Comparison of ENCODE assay signal across 1 cellular context in the genomic region with DNA sequence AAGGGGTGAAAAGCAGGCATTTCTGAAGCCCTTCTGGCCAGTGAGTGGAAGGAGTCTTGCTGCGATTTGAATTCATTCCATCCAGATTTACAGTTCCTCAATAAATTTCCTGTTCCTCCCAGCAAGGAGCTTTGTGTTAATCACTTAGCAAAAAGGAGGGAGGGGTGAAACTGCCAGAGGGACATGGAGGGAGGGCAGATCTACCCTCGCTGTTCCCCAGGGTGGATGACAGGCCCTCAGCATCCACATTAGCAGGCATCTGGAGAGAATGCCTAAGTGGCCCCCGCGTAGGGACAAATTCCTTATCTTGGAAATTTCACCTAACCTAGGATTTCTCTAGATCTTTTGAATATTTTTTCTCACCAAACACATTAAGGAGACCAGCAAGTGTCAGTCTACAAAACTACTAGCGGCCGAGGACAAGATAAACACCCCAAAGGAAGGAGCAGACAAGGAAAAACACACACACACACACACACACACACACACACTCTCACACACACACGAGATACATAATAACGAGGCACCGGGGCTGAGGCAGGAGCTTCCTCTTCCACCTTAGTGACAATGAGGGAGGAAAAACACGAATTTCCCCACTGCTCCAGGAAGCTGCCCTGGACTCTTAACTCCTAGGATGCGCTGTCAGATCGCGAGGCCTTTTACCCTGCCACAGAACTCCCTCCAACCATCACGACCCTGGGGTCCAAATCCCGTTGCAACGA.
TF ChIP-seq lines count a peak whose summit lies in the region.

No MANE protein-coding gene starts in this region.

TF ChIP-seq in liver, 16 proteins besides CTCF, POLR2A, EP300 and RAD21 (continued from another document):
- TF ChIP-seq, protein P1, sequence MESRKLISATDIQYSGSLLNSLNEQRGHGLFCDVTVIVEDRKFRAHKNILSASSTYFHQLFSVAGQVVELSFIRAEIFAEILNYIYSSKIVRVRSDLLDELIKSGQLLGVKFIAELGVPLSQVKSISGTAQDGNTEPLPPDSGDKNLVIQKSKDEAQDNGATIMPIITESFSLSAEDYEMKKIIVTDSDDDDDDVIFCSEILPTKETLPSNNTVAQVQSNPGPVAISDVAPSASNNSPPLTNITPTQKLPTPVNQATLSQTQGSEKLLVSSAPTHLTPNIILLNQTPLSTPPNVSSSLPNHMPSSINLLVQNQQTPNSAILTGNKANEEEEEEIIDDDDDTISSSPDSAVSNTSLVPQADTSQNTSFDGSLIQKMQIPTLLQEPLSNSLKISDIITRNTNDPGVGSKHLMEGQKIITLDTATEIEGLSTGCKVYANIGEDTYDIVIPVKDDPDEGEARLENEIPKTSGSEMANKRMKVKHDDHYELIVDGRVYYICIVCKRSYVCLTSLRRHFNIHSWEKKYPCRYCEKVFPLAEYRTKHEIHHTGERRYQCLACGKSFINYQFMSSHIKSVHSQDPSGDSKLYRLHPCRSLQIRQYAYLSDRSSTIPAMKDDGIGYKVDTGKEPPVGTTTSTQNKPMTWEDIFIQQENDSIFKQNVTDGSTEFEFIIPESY (IDR thresholded peaks at IDR 0.05), result no peak
